In the genomic region with DNA sequence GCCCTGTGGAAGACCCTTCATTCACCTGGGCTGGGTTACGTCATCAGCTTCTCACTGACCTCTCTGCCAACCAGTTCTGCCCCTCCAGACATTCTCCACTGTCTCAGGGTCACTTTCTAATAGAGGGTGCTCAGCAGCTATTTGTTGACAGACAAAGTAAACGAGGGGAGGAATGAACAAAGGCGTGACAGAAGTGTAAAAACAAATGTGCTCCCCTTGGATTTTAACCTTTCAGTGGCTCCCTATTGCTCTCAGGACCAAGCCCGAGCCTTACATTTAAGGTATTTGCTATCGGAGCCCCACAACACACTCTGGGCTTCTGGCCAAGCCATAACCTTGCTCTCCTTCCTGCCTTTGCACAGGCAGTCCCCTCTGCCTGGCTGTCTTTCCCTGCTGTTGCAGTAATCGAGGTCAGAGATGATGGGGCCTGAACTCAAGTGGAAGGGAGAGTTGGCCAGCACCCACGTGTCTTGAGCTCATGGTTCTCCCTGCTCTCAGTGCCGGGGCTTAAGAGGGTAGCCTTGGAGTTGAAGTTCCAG, we compare ENCODE assay signal across 1 cellular context.
TF ChIP-seq lines count a peak whose summit lies in the region.

No MANE protein-coding gene starts in this region.

TF ChIP-seq in HepG2, 621 proteins besides CTCF, POLR2A, EP300 and RAD21 (continued from another document):
- TF ChIP-seq FOXP1 (IDR thresholded peaks at IDR 0.05) = no peak
- 0 out of 2 replicates have a peak, but pooled peaks have one; percentile 7 for TF ChIP-seq FOXP1 (CRISPR knock-in tag; IDR thresholded peaks at IDR 0.05)
- peak; percentile 67; the same call in 1 of the 2 replicates for TF ChIP-seq ZNF292 (CRISPR knock-in tag; IDR thresholded peaks at IDR 0.05; ENCODE audit: borderline replicate concordance, low read depth)
